9 cellular contexts compared by ENCODE assay signal in the genomic region with DNA sequence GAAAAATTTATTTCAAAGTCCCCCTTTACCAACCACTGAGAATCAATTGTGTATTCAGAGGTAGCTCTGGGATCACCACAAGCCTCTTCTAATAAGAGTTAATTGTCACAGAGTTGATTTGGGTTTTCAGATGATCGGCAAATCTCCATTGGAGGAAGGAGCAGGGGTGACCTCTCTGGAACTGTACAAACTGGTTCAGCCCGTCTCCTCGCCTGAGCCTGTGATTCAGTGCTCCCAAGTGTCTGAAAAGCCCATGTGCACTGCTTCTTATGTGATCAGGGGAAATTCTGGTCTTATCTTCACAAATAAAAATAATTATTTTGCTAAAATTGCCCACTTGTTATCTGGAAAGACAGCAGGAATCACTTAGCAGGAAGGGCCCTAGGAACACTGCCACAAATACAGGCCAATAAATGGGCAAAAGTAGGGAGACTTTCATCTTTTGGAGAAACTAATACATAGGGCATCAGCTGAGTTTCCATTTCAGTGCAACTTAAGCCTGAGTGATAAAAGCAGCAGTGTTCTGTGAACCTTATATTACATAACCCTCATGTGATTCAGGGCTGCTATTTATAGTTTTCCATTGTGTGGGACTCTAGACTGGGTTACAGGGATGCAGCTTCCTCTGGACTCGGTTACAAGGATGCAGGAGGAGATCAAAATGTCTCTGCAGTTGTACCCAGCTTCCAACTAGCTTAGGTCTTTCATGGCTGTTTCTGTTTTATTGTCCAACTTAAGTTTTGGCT. TPM values are rescaled to one million over a fixed set of nuclear protein-coding genes. Genes with fewer than 3 reads are reported as not detected.
A peak's percentile ranks its signal among the peaks of the same experiment; 100 is the strongest.
DNase-seq lines count a peak whose midpoint lies in the region; ATAC-seq and TF ChIP-seq lines count a peak whose summit lies in the region.
"Had no signal": no experiment of that assay in that cellular context is flagged by ENCODE, and none has a peak within 500 bp of the region (broad histone marks: within the 10 kb centered on the region; RNA-seq: fewer than 3 reads in every experiment).

No MANE protein-coding gene starts in this region.

- H2AK5ac ChIP-seq in IMR-90 (ENCODE audit: low read depth, low read length), result no peak overlapping the region

- H3K27ac ChIP-seq in IMR-90 (ENCODE audit: insufficient read depth, low read length) (no peak overlapping the region), caudate nucleus (ENCODE audit: low read depth, low read length) (peak overlapping the region; percentile 48), layer of hippocampus (ENCODE audit: low read depth, low read length) (peak overlapping the region; percentile 31), substantia nigra (ENCODE audit: low read depth, low read length, poor library complexity, severe bottlenecking) (peak overlapping the region; percentile 71), neural progenitor cell (no peak overlapping the region)

- no peak overlapping the region for H3K9ac ChIP-seq in IMR-90 (ENCODE audit: low read depth, low read length)
- H3K9ac ChIP-seq in neural progenitor cell, result no peak overlapping the region

- no peak for TF ChIP-seq POLR2A in IMR-90 (IDR thresholded peaks at IDR 0.05; ENCODE audit: low read depth, low read length)

- no peak overlapping the region for H2AFZ ChIP-seq in IMR-90 (replicated peaks; ENCODE audit: low read length, poor library complexity)
- H2AFZ ChIP-seq in neural progenitor cell (replicated peaks), result no peak overlapping the region

- H3K4me1 ChIP-seq in IMR-90 (ENCODE audit: control insufficient read depth, insufficient read depth, low read length) (peaks cover 4% of the 10 kb centered on the region), neural progenitor cell (no peaks in the 10 kb centered on the region)

- H3K4me3 ChIP-seq in IMR-90 (ENCODE audit: insufficient read depth, low read depth, low read length), result no peak overlapping the region
- H3K4me3 ChIP-seq in neural progenitor cell, result no peak overlapping the region

- H3K79me2 ChIP-seq in neural progenitor cell (ENCODE audit: low read depth), result no peaks in the 10 kb centered on the region

- no peak overlapping the region for H3K27ac Mint-ChIP-seq in neural progenitor cell
- H3K27ac Mint-ChIP-seq: activated naive CD8-positive, alpha-beta T cell had no signal

- H3K4ac ChIP-seq in IMR-90 (ENCODE audit: low read depth, low read length), result no peak overlapping the region

- CTCF ChIA-PET in IMR-90 (lab: Yijun Ruan, JAX), result interaction anchor here (1.0 kb wide), 1 partner anchor 9 kb away, joined by 3 read pairs; no protein-coding TSS in a partner anchor

- H3K23ac ChIP-seq in IMR-90 (ENCODE audit: low read depth, low read length), result no peak overlapping the region

- H2AK9ac ChIP-seq in IMR-90 (replicated peaks; ENCODE audit: low read depth, low read length, poor library complexity), result no peak overlapping the region

- intact Hi-C loops in IMR-90 (cut with micrococcal nuclease), result loop anchor here (10.0 kb wide), 2 partner anchors 674 to 1244 kb away; no protein-coding TSS in a partner anchor

- H3K9me1 ChIP-seq in IMR-90 (ENCODE audit: insufficient read depth, low read length), result peaks cover 3% of the 10 kb centered on the region; the same call in 1 of the 2 replicates

- H3K4me2 ChIP-seq in IMR-90 (ENCODE audit: low read depth, low read length) (no peak overlapping the region), neural progenitor cell (no peak overlapping the region)

- in situ Hi-C loops in IMR-90 (cut with MboI; ENCODE audit: low sequenced_read_pairs), result loop anchor here (5.0 to 25.0 kb wide), 5 partner anchors 152 to 1427 kb away; no protein-coding TSS in a partner anchor

- DNase-seq in IMR-90 (peak; percentile 60), caudate nucleus (lab: John Stamatoyannopoulos, UW) (peak in 7 of 61 donors; percentile 1 to 64 (median 15)), substantia nigra (lab: John Stamatoyannopoulos, UW) (peak in 2 of 49 donors; percentile 4 to 9), AML-193 (lab: John Stamatoyannopoulos, UW) (no peak), neural progenitor cell (ENCODE audit: low spot score) (no peak)
- DNase-seq in central memory CD4-positive, alpha-beta T cell, result no peak

- H3K9me3 ChIP-seq in IMR-90 (ENCODE audit: control insufficient read depth, insufficient read depth, low read length) (no peaks in the 10 kb centered on the region), neural progenitor cell (ENCODE audit: low read depth) (no peaks in the 10 kb centered on the region)

- TF ChIP-seq CTCF in IMR-90 (conservative IDR thresholded peaks at IDR 0.05; ENCODE audit: low read depth, low read length) (no peak), neural progenitor cell (IDR thresholded peaks at IDR 0.05) (no peak)

- no peak overlapping the region for H2BK5ac ChIP-seq in IMR-90 (ENCODE audit: low read depth, low read length, poor library complexity, severe bottlenecking)

- no peak overlapping the region; a peak in 1 of 4 replicates for H4K8ac ChIP-seq in IMR-90 (ENCODE audit: low read depth in 2 of 2, low read length in 2 of 2)

- no peaks in the 10 kb centered on the region for H3K79me1 ChIP-seq in IMR-90 (ENCODE audit: low read depth in 1 of 2, low read length in 2 of 2)

- 0 out of 2 replicates have a peak overlapping the region, but pooled peaks have one; percentile 4 for H3K14ac ChIP-seq in IMR-90 (replicated peaks; ENCODE audit: low read depth, low read length)

- no peak overlapping the region for H4K5ac ChIP-seq in IMR-90 (ENCODE audit: low read depth, low read length)

- no TSS peak for BruUV-seq in IMR-90 (replicated peaks; lab: Mats Ljungman, UMichigan)

- H3K9me3 Mint-ChIP-seq in neural progenitor cell, result no peaks in the 10 kb centered on the region

- H3K36me3 Mint-ChIP-seq in neural progenitor cell, result no peaks in the 10 kb centered on the region
- H3K36me3 Mint-ChIP-seq: activated naive CD8-positive, alpha-beta T cell had no signal

- H4K91ac ChIP-seq in IMR-90 (ENCODE audit: insufficient read depth, low read depth, low read length), result no peak overlapping the region

- 80% methylated on average over 1 of the region's 4 CpGs; no CpG with 5 or more reads in 1 of the 2 experiments for WGBS in IMR-90 (ENCODE audit: extremely low coverage in 2 of 2, insufficient read length in 1 of 2), 2 experiments

- H3K27me3 ChIP-seq in IMR-90 (ENCODE audit: control insufficient read depth, insufficient read depth, low read length) (no peaks in the 10 kb centered on the region), layer of hippocampus (ENCODE audit: control insufficient read depth, insufficient read depth, low read length) (no peaks in the 10 kb centered on the region), neural progenitor cell (no peaks in the 10 kb centered on the region)

- dilution Hi-C loops in IMR-90 (cut with HindIII; ENCODE audit: low sequenced_read_pairs, unreplicated experiment), result no loop called here

- no peak overlapping the region for H3K18ac ChIP-seq in IMR-90 (ENCODE audit: low read depth, low read length)

- POLR2A ChIA-PET in IMR-90 (lab: Charles Lee; ENCODE audit: unreplicated experiment), result no interaction called here

- 0 out of 2 replicates have a peak, but pooled peaks have one; percentile 18 for ATAC-seq in IMR-90 (ENCODE audit: low read depth)
- no peak for ATAC-seq in GM18502 (IDR thresholded peaks at IDR 0.05; ENCODE audit: poor library complexity, unreplicated experiment)

- H3K27me3 Mint-ChIP-seq in neural progenitor cell (ENCODE audit: insufficient read depth, low read depth), result no peaks in the 10 kb centered on the region

- no peak overlapping the region for H3K4me3 Mint-ChIP-seq in neural progenitor cell
- H3K4me3 Mint-ChIP-seq: activated naive CD8-positive, alpha-beta T cell had no signal

- H3K36me3 ChIP-seq in IMR-90 (ENCODE audit: control insufficient read depth, insufficient read depth, low read length) (no peaks in the 10 kb centered on the region), neural progenitor cell (no peaks in the 10 kb centered on the region)

- no peak for TF ChIP-seq RAD21 in IMR-90 (IDR thresholded peaks at IDR 0.05; ENCODE audit: low read length)

- H3K56ac ChIP-seq in IMR-90 (ENCODE audit: extremely low read depth, insufficient read depth, low read length), result no peak overlapping the region

- H2BK120ac ChIP-seq in IMR-90 (ENCODE audit: low read depth, low read length), result no peak overlapping the region

- no peaks in the 10 kb centered on the region for H3F3A ChIP-seq in neural progenitor cell (ENCODE audit: low read depth)

- no peak overlapping the region for H2BK15ac ChIP-seq in IMR-90 (ENCODE audit: low read depth, low read length)

- no peak overlapping the region for H2BK20ac ChIP-seq in IMR-90 (ENCODE audit: low read depth, low read length)

- H3K4me1 Mint-ChIP-seq in neural progenitor cell, result peaks cover 12% of the 10 kb centered on the region

- H4K20me1 ChIP-seq in IMR-90 (ENCODE audit: insufficient read depth, low read length), result no peaks in the 10 kb centered on the region
- no peaks in the 10 kb centered on the region for H4K20me1 ChIP-seq in neural progenitor cell (ENCODE audit: low read depth)

TF ChIP-seq in IMR-90, 13 proteins besides CTCF, POLR2A, EP300 and RAD21:
- TF ChIP-seq, protein P1, sequence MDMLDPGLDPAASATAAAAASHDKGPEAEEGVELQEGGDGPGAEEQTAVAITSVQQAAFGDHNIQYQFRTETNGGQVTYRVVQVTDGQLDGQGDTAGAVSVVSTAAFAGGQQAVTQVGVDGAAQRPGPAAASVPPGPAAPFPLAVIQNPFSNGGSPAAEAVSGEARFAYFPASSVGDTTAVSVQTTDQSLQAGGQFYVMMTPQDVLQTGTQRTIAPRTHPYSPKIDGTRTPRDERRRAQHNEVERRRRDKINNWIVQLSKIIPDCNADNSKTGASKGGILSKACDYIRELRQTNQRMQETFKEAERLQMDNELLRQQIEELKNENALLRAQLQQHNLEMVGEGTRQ (IDR thresholded peaks at IDR 0.05; ENCODE audit: low read depth, low read length), result peak; percentile 23; the same call in 1 of the 2 replicates
- no peak for TF ChIP-seq CEBPB (IDR thresholded peaks at IDR 0.05; ENCODE audit: low read depth, low read length)
TF ChIP-seq in IMR-90: peak in this region for 1.

RNA-seq across cellular contexts. Expression of gene CDK1, which starts 32.3 kb away (rescaled TPM):
- total RNA-seq in IMR-90 (2012; rRNA removed) (28.1 and 37.5 TPM in 2 replicates), neural progenitor cell (ENCODE audit: low replicate concordance) (291 and 421 TPM in 2 replicates)
- 17.1 and 21.9 TPM in 2 replicates for polyA plus RNA-seq in IMR-90 (2012; rRNA removed)
- 1.5 and 2.3 TPM in 2 replicates for polyA plus RNA-seq in IMR-90 (2012; cell fraction: cytosol; rRNA removed)
- polyA plus RNA-seq in IMR-90 (2012; cell fraction: nucleus; rRNA removed; ENCODE audit: low replicate concordance), result 1.8 and 14.0 TPM in 2 replicates

Comparison
In these comparisons a context has a peak if more than half of its experiments do, and no peak if none do; other contexts are left out.
1. H3K27ac ChIP-seq: peak in caudate nucleus (single experiment), layer of hippocampus (single experiment) and substantia nigra (single experiment); none in IMR-90 (single experiment) and neural progenitor cell (single experiment).